In genomic region chr2:170381678-170382077, GRCh38 we compare ENCODE assay signal across 31 cellular contexts.
"Had no signal": no experiment of that assay in that cellular context is flagged by ENCODE, and none has a peak within 500 bp of the region (broad histone marks: within the 10 kb centered on the region; RNA-seq: fewer than 3 reads in every experiment).

No MANE protein-coding gene starts in this region.

- H2AFZ ChIP-seq: neural progenitor cell, parathyroid adenoma had no signal

- H3K4me2 ChIP-seq: neural progenitor cell, smooth muscle cell had no signal

- H3K4me3 ChIP-seq: neural progenitor cell, ovary, psoas muscle, skin epidermis, smooth muscle cell, spleen, suprapubic skin, testis, tibial artery, transverse colon, upper lobe of right lung, uterus had no signal

- H3K27ac ChIP-seq: neural progenitor cell, ovary, parathyroid adenoma, psoas muscle, skin epidermis, spleen, suprapubic skin, testis, tibial artery, transverse colon, upper lobe of right lung, uterus had no signal

- H3K9ac ChIP-seq: neural progenitor cell, parathyroid adenoma had no signal

- H3K4me1 Mint-ChIP-seq: natural killer cell; nephron; neural progenitor cell; stimulated activated memory B cell treated with anti-CD40 and anti-IgM and Interleukin-4, amounts not matched to agents 10 μg/mL and 1 μg/mL and 100 μg/mL, for 72 hours; stimulated activated naive CD8-positive, alpha-beta T cell treated with anti-CD3 and anti-CD28 coated beads, Interleukin-15, amount 100 ng/mL, for 72 hours had no signal

- ATAC-seq: natural killer cell; psoas muscle; right cardiac atrium; sciatic nerve; stimulated activated memory B cell treated with anti-CD40 and anti-IgM and Interleukin-4, amounts not matched to agents 10 μg/mL and 1 μg/mL and 100 μg/mL, for 72 hours; stimulated activated naive CD8-positive, alpha-beta T cell treated with anti-CD3 and anti-CD28 coated beads, Interleukin-15, amount 100 ng/mL, for 72 hours; stimulated activated naive CD8-positive, alpha-beta T cell treated with anti-CD3 and anti-CD28 coated beads, Interleukin-15, Interleukin-2, amounts not matched to agents 100 U/mL and 50 U/mL, for 24 hours; upper lobe of right lung had no signal

- H3K9me3 ChIP-seq: ovary, psoas muscle, spleen, suprapubic skin, testis, tibial artery, transverse colon, upper lobe of right lung, uterus had no signal

- H3K36me3 Mint-ChIP-seq: natural killer cell; neural progenitor cell; stimulated activated memory B cell treated with anti-CD40 and anti-IgM and Interleukin-4, amounts not matched to agents 10 μg/mL and 1 μg/mL and 100 μg/mL, for 72 hours; type B pancreatic cell had no signal

- H3K4me3 Mint-ChIP-seq: natural killer cell; nephron; neural progenitor cell; stimulated activated memory B cell treated with anti-CD40 and anti-IgM and Interleukin-4, amounts not matched to agents 10 μg/mL and 1 μg/mL and 100 μg/mL, for 72 hours; stimulated activated naive CD8-positive, alpha-beta T cell treated with anti-CD3 and anti-CD28 coated beads, Interleukin-15, amount 100 ng/mL, for 72 hours; type B pancreatic cell had no signal

- H3K79me2 ChIP-seq: parathyroid adenoma had no signal

- H3K36me3 ChIP-seq: neural progenitor cell, ovary, spleen, suprapubic skin, tibial artery, transverse colon, upper lobe of right lung, uterus had no signal

- H3K4me1 ChIP-seq: neural progenitor cell, parathyroid adenoma, psoas muscle, spleen, suprapubic skin, testis, upper lobe of right lung, uterus had no signal

- H3K27me3 ChIP-seq: neural progenitor cell, ovary, suprapubic skin, testis, tibial artery had no signal

- H3K9me3 Mint-ChIP-seq: natural killer cell; nephron; neural progenitor cell; stimulated activated memory B cell treated with anti-CD40 and anti-IgM and Interleukin-4, amounts not matched to agents 10 μg/mL and 1 μg/mL and 100 μg/mL, for 72 hours; stimulated activated naive CD8-positive, alpha-beta T cell treated with anti-CD3 and anti-CD28 coated beads, Interleukin-15, amount 100 ng/mL, for 72 hours; type B pancreatic cell had no signal

- H3K27ac Mint-ChIP-seq: natural killer cell; nephron; neural progenitor cell; progenitor cell of endocrine pancreas; stimulated activated memory B cell treated with anti-CD40 and anti-IgM and Interleukin-4, amounts not matched to agents 10 μg/mL and 1 μg/mL and 100 μg/mL, for 72 hours; stimulated activated naive CD8-positive, alpha-beta T cell treated with anti-CD3 and anti-CD28 coated beads, Interleukin-15, amount 100 ng/mL, for 72 hours; type B pancreatic cell had no signal

- DNase-seq: natural killer cell; occipital lobe; ovary; posterior cingulate gyrus; psoas muscle; right cardiac atrium; spleen; stimulated activated CD4-positive, alpha-beta T cell treated with anti-CD3 and anti-CD28 coated beads, Interleukin-12 subunit alpha, Interleukin-12 subunit beta, amount 100 ng/mL, for 4 hours; stimulated activated CD4-positive, alpha-beta T cell treated with anti-CD3 and anti-CD28 coated beads, Interleukin-1b, Interleukin-23, amount 100 ng/mL, for 48 hours; stimulated activated CD4-positive, alpha-beta T cell treated with anti-CD3 and anti-CD28 coated beads, Interleukin-4, amount 100 ng/mL, for 1 hour; stimulated activated CD4-positive, alpha-beta T cell treated with anti-CD3 and anti-CD28 coated beads, Interleukin-4, amount 100 ng/mL, for 4 hours; stimulated activated CD8-positive, alpha-beta memory T cell treated with anti-CD3 and anti-CD28 coated beads, Interleukin-4, amount 100 ng/mL, for 48 hours; stimulated activated naive CD4-positive, alpha-beta T cell; stimulated activated naive CD8-positive, alpha-beta T cell treated with anti-CD3 and anti-CD28 coated beads, Interleukin-15, amount 100 ng/mL, for 72 hours; stimulated activated naive CD8-positive, alpha-beta T cell treated with anti-CD3 and anti-CD28 coated beads, Interleukin-15, Interleukin-2, amounts not matched to agents 100 U/mL and 50 U/mL, for 24 hours; substantia nigra; testis; tibial artery; transverse colon; upper lobe of right lung; uterus had no signal
